17 cellular contexts compared by ENCODE assay signal in the genomic region with DNA sequence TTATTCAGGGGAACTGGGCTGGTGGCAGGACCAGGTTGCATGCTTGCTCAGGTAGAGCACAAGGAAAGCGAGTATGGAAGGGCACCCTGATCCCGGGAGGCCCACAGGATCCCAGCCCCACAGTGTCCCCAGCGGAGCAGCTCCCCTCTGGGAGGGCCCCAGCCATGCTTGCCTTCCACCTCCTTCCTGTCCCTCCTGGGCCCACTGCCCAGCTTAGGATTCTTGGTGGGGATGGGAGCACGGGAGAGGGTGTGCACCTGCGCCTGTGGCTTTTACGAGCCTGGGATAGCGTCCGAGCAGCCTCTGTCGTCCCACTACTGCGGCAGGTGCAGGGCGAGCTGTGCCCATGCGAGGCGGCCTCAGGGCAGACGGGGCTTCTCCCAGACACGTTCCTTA.
A peak's percentile ranks its signal among the peaks of the same experiment; 100 is the strongest.
DNase-seq lines count a peak whose midpoint lies in the region; FAIRE-seq and TF ChIP-seq lines count a peak whose summit lies in the region.
"Had no signal": no experiment of that assay in that cellular context is flagged by ENCODE, and none has a peak within 500 bp of the region (broad histone marks: within the 10 kb centered on the region; RNA-seq: fewer than 3 reads in every experiment).

No MANE protein-coding gene starts in this region.

- H3K27ac ChIP-seq in BLaER1: peak overlapping the region; percentile 91
- H3K27ac ChIP-seq in kidney (ENCODE audit: low read depth in 2 of 2, low read length in 2 of 2): no peak overlapping the region
- H3K27ac ChIP-seq in small intestine (ENCODE audit: low read depth in 1 of 2, low read length in 1 of 2): no peak overlapping the region
- H3K27ac ChIP-seq: C4-2B had no signal

- FAIRE-seq in kidney (lab: Jason Lieb, UNC) (no peak), small intestine (lab: Jason Lieb, UNC) (no peak)
- FAIRE-seq: G401.6, K562, RCC 7860 had no signal

- DNase-seq in DMS79 treated with DMSO at 0.1 percent for 48 hours (lab: John Stamatoyannopoulos, UW) (peak; percentile 10), kidney (peak; percentile 54), posterior vena cava (ENCODE audit: low spot score) (peak; percentile 73), DMS114 treated with DMSO at 0.1 percent for 48 hours (lab: John Stamatoyannopoulos, UW; ENCODE audit: unreplicated experiment) (no peak), small intestine (no peak), NCI-H510A treated with DMSO at 0.1 percent for 48 hours (lab: John Stamatoyannopoulos, UW) (no peak)
- DNase-seq: GOT3, NCI-H1092 treated with DMSO at 0.1 percent for 48 hours, NCI-H146, NCI-H2081, NCI-H446 treated with DMSO at 0.1 percent for 48 hours, SIG-M5 had no signal

- H3K36me3 ChIP-seq in BLaER1 (peaks cover 14% of the 10 kb centered on the region), kidney (ENCODE audit: control insufficient read depth in 1 of 2, insufficient read depth in 2 of 2, low read length in 2 of 2) (peaks cover 6 to 7% of the 10 kb centered on the region in 2 donors), small intestine (ENCODE audit: control insufficient read depth in 2 of 2, insufficient read depth in 2 of 2, low read length in 2 of 2) (peaks cover 8 to 12% of the 10 kb centered on the region in 2 donors)

- H3K9me3 ChIP-seq in BLaER1 (no peaks in the 10 kb centered on the region), kidney (ENCODE audit: control insufficient read depth in 1 of 2, low read length in 2 of 2) (no peaks in the 10 kb centered on the region), small intestine (ENCODE audit: control insufficient read depth, low read depth) (no peaks in the 10 kb centered on the region)

- TF ChIP-seq CTCF in kidney (IDR thresholded peaks at IDR 0.05; ENCODE audit: borderline replicate concordance, extremely low read depth, insufficient read depth): no peak

- peaks cover 7% of the 10 kb centered on the region; the same call in 1 of the 2 replicates for H4K20me1 ChIP-seq in BLaER1

- intact Hi-C loops in kidney (cut with DNase I): no loop called here
- intact Hi-C loops in posterior vena cava (cut with DNase I): no loop called here

- peak overlapping the region; percentile 91 for H3K4me2 ChIP-seq in BLaER1

- H3K9ac ChIP-seq in BLaER1: peak overlapping the region; percentile 31
- no peak overlapping the region for H3K9ac ChIP-seq in kidney (ENCODE audit: low read length in 2 of 2)

- WGBS in small intestine, 3 donors: 95 to 97% (median 96%) methylated on average over 15 of the region's 15 CpGs

- H3K27me3 ChIP-seq in BLaER1 (no peaks in the 10 kb centered on the region), small intestine (ENCODE audit: control insufficient read depth in 2 of 2, insufficient read depth in 2 of 2, low read length in 2 of 2) (no peaks in the 10 kb centered on the region)

- H3K4me3 ChIP-seq in BLaER1: no peak overlapping the region
- H3K4me3 ChIP-seq in kidney (ENCODE audit: low read length in 2 of 2): no peak overlapping the region
- no peak overlapping the region for H3K4me3 ChIP-seq in small intestine (ENCODE audit: low read depth in 1 of 2, low read length in 2 of 2)
- H3K4me3 ChIP-seq: K562 had no signal

- H3K4me1 ChIP-seq in BLaER1 (peaks cover 78% of the 10 kb centered on the region), kidney (ENCODE audit: control insufficient read depth in 1 of 2, insufficient read depth in 1 of 2, low read depth in 1 of 2, low read length in 2 of 2) (no peaks in the 10 kb centered on the region), small intestine (ENCODE audit: control insufficient read depth in 2 of 2, insufficient read depth in 1 of 2, low read depth in 1 of 2, low read length in 1 of 2) (no peaks in the 10 kb centered on the region)

Comparison
In these comparisons a context has a peak if more than half of its experiments do, and no peak if none do; other contexts are left out.
1. DNase-seq: peak in DMS79 treated with DMSO at 0.1 percent for 48 hours (single experiment), kidney (single experiment) and posterior vena cava (single experiment); none in DMS114 treated with DMSO at 0.1 percent for 48 hours (single experiment), small intestine (single experiment) and NCI-H510A treated with DMSO at 0.1 percent for 48 hours (single experiment).